Comparison of ENCODE assay signal across 8 cellular contexts in the genomic region with DNA sequence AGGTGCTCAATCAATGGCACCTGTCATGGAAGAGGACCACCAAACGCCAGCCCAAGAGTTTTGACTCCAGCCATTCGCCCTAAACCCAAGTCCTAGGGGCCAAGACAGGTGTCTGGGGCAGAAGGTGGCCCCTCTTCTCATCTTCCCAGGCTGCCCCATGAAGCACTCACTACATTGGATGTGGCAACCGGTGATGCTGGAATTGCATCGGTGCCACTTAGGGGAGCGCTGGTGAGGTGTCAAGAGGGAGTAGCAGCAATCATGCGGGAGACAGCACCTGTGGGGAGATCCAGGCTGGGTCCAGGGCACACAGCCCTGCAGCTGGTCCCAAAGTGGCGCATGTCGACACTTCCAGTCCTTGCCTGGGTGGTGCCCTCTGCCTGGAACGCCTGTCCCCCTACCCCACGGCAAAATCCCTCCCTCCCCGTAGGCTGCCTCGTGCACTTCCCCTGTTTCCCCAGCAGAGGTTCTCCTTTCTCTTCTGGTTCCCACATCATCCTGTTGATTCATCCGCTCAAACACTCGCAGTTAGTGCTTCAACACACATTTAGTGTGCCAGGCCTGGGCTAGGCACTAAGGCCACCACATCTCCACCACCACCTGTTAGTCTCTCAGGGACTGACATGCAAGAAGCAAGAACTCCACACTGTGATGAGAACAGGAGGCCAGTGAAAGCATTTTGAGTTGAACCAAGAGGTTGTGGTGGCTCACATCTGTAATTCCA. TPM values are rescaled to one million over a fixed set of nuclear protein-coding genes. Genes with fewer than 3 reads are reported as not detected.
DNase-seq lines count a peak whose midpoint lies in the region; ATAC-seq, FAIRE-seq and TF ChIP-seq lines count a peak whose summit lies in the region.

No MANE protein-coding gene starts in this region.

- intact Hi-C loops in Calu3 (cut with micrococcal nuclease; ENCODE audit: unreplicated experiment) (loop anchor here (1.0 to 5.0 kb wide), 3 partner anchors 52 to 183 kb away; no protein-coding TSS in a partner anchor), MCF 10A (cut with micrococcal nuclease) (loop anchor here (1.0 to 10.0 kb wide), 4 partner anchors 52 to 182 kb away; a partner anchor contains a TSS)

- H3K4me3 Mint-ChIP-seq in Calu3 (ENCODE audit: low read depth, unreplicated experiment), result no peak overlapping the region
- H3K4me3 Mint-ChIP-seq in MCF 10A (ENCODE audit: unreplicated experiment), result no peak overlapping the region

- no TSS peak for BruUV-seq in Calu3 (replicated peaks; lab: Mats Ljungman, UMichigan)
- BruUV-seq in MCF 10A (replicated peaks; lab: Mats Ljungman, UMichigan), result no TSS peak

- no peak overlapping the region for H3K4me3 ChIP-seq in HFF-Myc (replicated peaks; ENCODE audit: low read depth, low read length)

- POLR2A ChIA-PET in MCF 10A (lab: Yijun Ruan, JAX), result no interaction called here

- FAIRE-seq in RCC 7860 (lab: Jason Lieb, UNC) (no peak), islet of Langerhans (lab: Jason Lieb, UNC) (peak; percentile 58)

- CTCF ChIA-PET in Calu3 (lab: Charles Lee) (interaction anchor here (2.0 kb wide), 1 partner anchor 52 kb away, joined by 16 read pairs; no protein-coding TSS in a partner anchor), MCF 10A (lab: Yijun Ruan, JAX) (interaction anchor here (0.6 to 6.3 kb wide), 15 partner anchors 10 to 398 kb away, joined by 3 to 76 read pairs (median 4); no protein-coding TSS in a partner anchor)

- no peaks in the 10 kb centered on the region for H3K36me3 Mint-ChIP-seq in Calu3 (ENCODE audit: insufficient read depth, unreplicated experiment)
- H3K36me3 Mint-ChIP-seq in MCF 10A (ENCODE audit: insufficient read depth, unreplicated experiment), result no peaks in the 10 kb centered on the region

- H3K9me3 Mint-ChIP-seq in Calu3 (ENCODE audit: low read depth, unreplicated experiment), result no peaks in the 10 kb centered on the region
- no peaks in the 10 kb centered on the region for H3K9me3 Mint-ChIP-seq in MCF 10A (ENCODE audit: unreplicated experiment)

- peak; percentile 45 for TF ChIP-seq CTCF in Calu3 (IDR thresholded peaks at IDR 0.05; ENCODE audit: unreplicated experiment)
- TF ChIP-seq CTCF in HFF-Myc (IDR thresholded peaks at IDR 0.05; ENCODE audit: low read depth, low read length, missing control alignments), result peak; percentile 58
- TF ChIP-seq CTCF in MCF 10A (IDR thresholded peaks at IDR 0.05; ENCODE audit: unreplicated experiment), result peak; percentile 92

- H3K27ac Mint-ChIP-seq in Calu3 (ENCODE audit: unreplicated experiment) (no peak overlapping the region), MCF 10A (ENCODE audit: low read depth, unreplicated experiment) (no peak overlapping the region)

- ATAC-seq in HG02642 (IDR thresholded peaks at IDR 0.05; ENCODE audit: poor library complexity, unreplicated experiment), result no peak

- peak; percentile 58 for DNase-seq in Calu3
- no peak for DNase-seq in HFF-Myc (ENCODE audit: extremely low read depth, low read depth)
- peak; percentile 37 for DNase-seq in RCC 7860 (ENCODE audit: low spot score)
- peak; percentile 61 for DNase-seq in MCF 10A (ENCODE audit: unreplicated experiment)
- peak; percentile 22 for DNase-seq in stimulated activated CD4-positive, alpha-beta T cell treated with anti-CD3 and anti-CD28 coated beads, Interleukin-4, amount 100 ng/mL, for 24 hours
- no peak for DNase-seq in cerebellar nuclear complex (lab: John Stamatoyannopoulos, UW)

- H3K4me1 Mint-ChIP-seq in Calu3 (ENCODE audit: low read depth, unreplicated experiment) (no peaks in the 10 kb centered on the region), MCF 10A (ENCODE audit: insufficient read depth, unreplicated experiment) (peaks cover 12% of the 10 kb centered on the region)

- no peaks in the 10 kb centered on the region for H3K27me3 Mint-ChIP-seq in Calu3 (ENCODE audit: unreplicated experiment)
- no peaks in the 10 kb centered on the region for H3K27me3 Mint-ChIP-seq in MCF 10A (ENCODE audit: insufficient read depth, unreplicated experiment)

RNA-seq across cellular contexts. Expression of a gene that starts 18.5 kb away (rescaled TPM):
- not detected in 2 replicates for total RNA-seq in Calu3 (2022)
- total RNA-seq in MCF 10A (2022), result not detected in 2 replicates

RNA-seq across cellular contexts. Expression of a gene that starts 30.8 kb away (rescaled TPM):
- total RNA-seq in Calu3 (2022) (not detected in 2 replicates), MCF 10A (2022) (not detected in 2 replicates)

RNA-seq across cellular contexts. Expression of a gene that starts 38.3 kb away (rescaled TPM):
- total RNA-seq in Calu3 (2022) (not detected in 2 replicates), MCF 10A (2022) (not detected in 2 replicates)

Comparison
In these comparisons a context has a peak if more than half of its experiments do, and no peak if none do; other contexts are left out.
1. DNase-seq: peak in Calu3 (single experiment), RCC 7860 (single experiment), MCF 10A (single experiment) and stimulated activated CD4-positive, alpha-beta T cell treated with anti-CD3 and anti-CD28 coated beads, Interleukin-4, amount 100 ng/mL, for 24 hours (single experiment); none in HFF-Myc (single experiment) and cerebellar nuclear complex (0 of 2).
2. Peak in every context shown above with its lines, with median percentiles within 50 percentile points of each other: CTCF ChIP-seq.